Comparison of ENCODE assay signal across 2 cellular contexts in the genomic region with DNA sequence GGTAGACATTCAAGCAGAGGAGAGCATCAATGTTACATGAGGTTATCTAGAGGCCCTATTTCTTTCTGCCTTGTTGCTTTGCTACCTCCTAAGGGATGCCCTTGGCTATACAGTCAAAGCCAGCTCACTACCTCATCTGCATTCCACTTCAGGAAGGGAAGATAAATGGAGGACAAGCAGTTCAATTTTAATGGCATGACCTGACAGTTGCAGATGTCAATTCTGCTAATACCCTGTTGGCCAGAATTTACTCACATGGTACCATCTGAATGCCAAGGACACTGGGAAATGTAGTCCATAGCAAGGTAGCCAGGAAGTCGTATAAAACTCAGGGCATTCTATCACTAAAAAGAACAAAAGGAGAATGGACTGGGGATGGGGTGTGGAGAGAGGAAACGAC.
TF ChIP-seq lines count a peak whose summit lies in the region.

No MANE protein-coding gene starts in this region.

TF ChIP-seq in GM23338, 12 proteins besides CTCF, POLR2A, EP300 and RAD21:
- no peak for TF ChIP-seq ZNF114 (CRISPR knock-in tag; IDR thresholded peaks at IDR 0.05)
- TF ChIP-seq, protein P1, sequence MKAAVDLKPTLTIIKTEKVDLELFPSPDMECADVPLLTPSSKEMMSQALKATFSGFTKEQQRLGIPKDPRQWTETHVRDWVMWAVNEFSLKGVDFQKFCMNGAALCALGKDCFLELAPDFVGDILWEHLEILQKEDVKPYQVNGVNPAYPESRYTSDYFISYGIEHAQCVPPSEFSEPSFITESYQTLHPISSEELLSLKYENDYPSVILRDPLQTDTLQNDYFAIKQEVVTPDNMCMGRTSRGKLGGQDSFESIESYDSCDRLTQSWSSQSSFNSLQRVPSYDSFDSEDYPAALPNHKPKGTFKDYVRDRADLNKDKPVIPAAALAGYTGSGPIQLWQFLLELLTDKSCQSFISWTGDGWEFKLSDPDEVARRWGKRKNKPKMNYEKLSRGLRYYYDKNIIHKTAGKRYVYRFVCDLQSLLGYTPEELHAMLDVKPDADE (IDR thresholded peaks at IDR 0.05) = peak; percentile 58

TF ChIP-seq in K562, 482 proteins besides CTCF, POLR2A, EP300 and RAD21:
- TF ChIP-seq HCFC1 (IDR thresholded peaks at IDR 0.05; ENCODE audit: low read depth, low read length) (peak; percentile 42; the same call in 1 of the 2 replicates), BHLHE40 (IDR thresholded peaks at IDR 0.05; ENCODE audit: low read length) (no peak)
